In the genomic region with DNA sequence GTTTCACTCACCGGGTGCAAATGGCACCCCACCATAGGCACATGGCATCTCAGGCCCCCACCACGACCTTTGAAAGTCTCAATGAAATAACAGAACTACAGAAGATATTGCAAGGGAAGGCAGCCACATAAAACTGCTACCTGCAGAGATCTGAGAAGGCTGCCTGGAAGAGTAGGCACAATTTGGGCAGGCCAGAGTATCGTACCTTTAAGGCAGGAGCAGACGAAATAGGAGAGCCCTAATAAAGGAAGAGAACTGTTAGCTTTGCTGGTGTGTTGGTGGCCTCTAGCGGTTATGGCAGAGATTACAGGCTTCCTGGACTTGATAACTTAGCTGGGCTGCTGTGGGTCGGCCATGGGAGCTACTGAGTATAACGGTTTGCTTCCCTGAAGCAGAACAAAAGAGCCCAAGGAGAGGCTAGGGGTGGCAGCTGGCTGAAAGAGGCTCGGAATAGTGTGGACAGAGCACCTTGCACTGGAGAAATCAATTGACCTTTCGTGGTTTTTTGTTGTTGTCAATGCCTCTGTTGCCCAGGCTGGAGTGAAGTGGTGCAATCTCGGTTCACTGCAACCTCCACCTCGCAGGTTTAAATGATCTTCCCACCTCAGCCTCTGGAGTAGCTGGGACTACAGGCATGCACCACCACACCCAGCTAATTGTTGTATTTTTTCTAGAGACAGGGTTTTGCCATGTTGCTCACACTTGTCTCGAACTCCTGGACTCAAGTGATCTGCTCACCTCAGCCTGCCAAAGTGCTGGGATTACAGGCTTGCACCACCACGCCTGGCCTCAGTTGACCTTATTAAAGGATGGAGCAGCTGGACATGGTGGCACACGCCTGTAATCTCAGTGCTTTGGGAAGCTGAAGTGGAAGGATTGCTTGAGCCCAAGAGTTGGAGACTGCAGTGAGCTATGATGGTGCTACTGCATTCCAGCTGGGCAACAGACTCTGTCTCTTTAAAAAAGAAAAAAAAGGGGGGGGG, we compare ENCODE assay signal across 1 cellular context.
TF ChIP-seq lines count a peak whose summit lies in the region.

No MANE protein-coding gene starts in this region.

TF ChIP-seq in liver, 16 proteins besides CTCF, POLR2A, EP300 and RAD21 (continued from another document):
- TF ChIP-seq, protein P1, sequence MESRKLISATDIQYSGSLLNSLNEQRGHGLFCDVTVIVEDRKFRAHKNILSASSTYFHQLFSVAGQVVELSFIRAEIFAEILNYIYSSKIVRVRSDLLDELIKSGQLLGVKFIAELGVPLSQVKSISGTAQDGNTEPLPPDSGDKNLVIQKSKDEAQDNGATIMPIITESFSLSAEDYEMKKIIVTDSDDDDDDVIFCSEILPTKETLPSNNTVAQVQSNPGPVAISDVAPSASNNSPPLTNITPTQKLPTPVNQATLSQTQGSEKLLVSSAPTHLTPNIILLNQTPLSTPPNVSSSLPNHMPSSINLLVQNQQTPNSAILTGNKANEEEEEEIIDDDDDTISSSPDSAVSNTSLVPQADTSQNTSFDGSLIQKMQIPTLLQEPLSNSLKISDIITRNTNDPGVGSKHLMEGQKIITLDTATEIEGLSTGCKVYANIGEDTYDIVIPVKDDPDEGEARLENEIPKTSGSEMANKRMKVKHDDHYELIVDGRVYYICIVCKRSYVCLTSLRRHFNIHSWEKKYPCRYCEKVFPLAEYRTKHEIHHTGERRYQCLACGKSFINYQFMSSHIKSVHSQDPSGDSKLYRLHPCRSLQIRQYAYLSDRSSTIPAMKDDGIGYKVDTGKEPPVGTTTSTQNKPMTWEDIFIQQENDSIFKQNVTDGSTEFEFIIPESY (IDR thresholded peaks at IDR 0.05) = no peak
- no peak for TF ChIP-seq JUND (IDR thresholded peaks at IDR 0.05)
